Comparison of ENCODE assay signal across 1 cellular context in genomic region chr4:174047363-174047762, GRCh38.
A peak's percentile ranks its signal among the peaks of the same experiment; 100 is the strongest.
TF ChIP-seq lines count a peak whose summit lies in the region.

No MANE protein-coding gene starts in this region.

TF ChIP-seq in K562, 482 proteins besides CTCF, POLR2A, EP300 and RAD21 (continued from another document and continues in another):
- TF ChIP-seq, protein P1, sequence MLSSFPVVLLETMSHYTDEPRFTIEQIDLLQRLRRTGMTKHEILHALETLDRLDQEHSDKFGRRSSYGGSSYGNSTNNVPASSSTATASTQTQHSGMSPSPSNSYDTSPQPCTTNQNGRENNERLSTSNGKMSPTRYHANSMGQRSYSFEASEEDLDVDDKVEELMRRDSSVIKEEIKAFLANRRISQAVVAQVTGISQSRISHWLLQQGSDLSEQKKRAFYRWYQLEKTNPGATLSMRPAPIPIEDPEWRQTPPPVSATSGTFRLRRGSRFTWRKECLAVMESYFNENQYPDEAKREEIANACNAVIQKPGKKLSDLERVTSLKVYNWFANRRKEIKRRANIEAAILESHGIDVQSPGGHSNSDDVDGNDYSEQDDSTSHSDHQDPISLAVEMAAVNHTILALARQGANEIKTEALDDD (IDR thresholded peaks at IDR 0.05), result no peak
- TF ChIP-seq ETS1 (conservative IDR thresholded peaks at IDR 0.05; ENCODE audit: control insufficient read depth, low read depth, low read length) (no peak), ZNF140 (CRISPR knock-in tag; IDR thresholded peaks at IDR 0.05) (no peak), SP2 (IDR thresholded peaks at IDR 0.05; ENCODE audit: extremely low read depth, low read depth, low read length, poor library complexity, severe bottlenecking) (no peak), CBFA2T2 (conservative IDR thresholded peaks at IDR 0.05) (peak; percentile 52), HDAC6 (IDR thresholded peaks at IDR 0.05; ENCODE audit: low read depth, low read length) (no peak), ZNF75A (CRISPR knock-in tag; IDR thresholded peaks at IDR 0.05) (no peak), HOXB6 (CRISPR knock-in tag; IDR thresholded peaks at IDR 0.05; ENCODE audit: borderline replicate concordance) (no peak), CREBBP (IDR thresholded peaks at IDR 0.05; ENCODE audit: low read depth, low read length) (no peak), WHSC1 (IDR thresholded peaks at IDR 0.05; ENCODE audit: low read length) (no peak), CTCFL (IDR thresholded peaks at IDR 0.05; ENCODE audit: borderline replicate concordance, insufficient read depth, low read depth, low read length, poor library complexity, severe bottlenecking) (no peak), CXXC5 (CRISPR knock-in tag; IDR thresholded peaks at IDR 0.05) (no peak), ZNF77 (CRISPR knock-in tag; IDR thresholded peaks at IDR 0.05) (no peak), FOXM1 (IDR thresholded peaks at IDR 0.05; ENCODE audit: low read depth) (0 out of 2 replicates have a peak, but pooled peaks have one; percentile 19), FOXM1 (CRISPR knock-in tag; IDR thresholded peaks at IDR 0.05; ENCODE audit: low read depth) (no peak), ZNF282 (CRISPR knock-in tag; IDR thresholded peaks at IDR 0.05) (no peak), ZFP30 (CRISPR knock-in tag; IDR thresholded peaks at IDR 0.05; ENCODE audit: borderline replicate concordance) (no peak), KDM1A (IDR thresholded peaks at IDR 0.05) (peak in 1 of 2 experiments; percentile 67; a peak in 2 of 4 replicates), SRSF7 (optimal IDR thresholded peaks at IDR 0.05; ENCODE audit: low read depth, low read length) (no peak), POLR2AphosphoS5 (IDR thresholded peaks at IDR 0.05; ENCODE audit: control insufficient read depth, insufficient read depth, low read depth, low read length) (no peak), TAF15 (IDR thresholded peaks at IDR 0.05; ENCODE audit: low read depth, low read length) (no peak), ESRRA (IDR thresholded peaks at IDR 0.05; ENCODE audit: borderline replicate concordance, low read depth) (peak; percentile 27; the same call in 1 of the 2 replicates), HNRNPL (IDR thresholded peaks at IDR 0.05; ENCODE audit: low read depth, low read length) (no peak), RERE (CRISPR knock-in tag; IDR thresholded peaks at IDR 0.05; ENCODE audit: borderline replicate concordance) (no peak), NCOA1 (IDR thresholded peaks at IDR 0.05; ENCODE audit: low read depth) (peak; percentile 56; the same call in 1 of the 2 replicates), ZNF785 (CRISPR knock-in tag; IDR thresholded peaks at IDR 0.05) (no peak), ATF7 (IDR thresholded peaks at IDR 0.05) (peak; percentile 50; the same call in 1 of the 2 replicates), BHLHE40 (IDR thresholded peaks at IDR 0.05; ENCODE audit: low read length) (peak; percentile 52; the same call in 1 of the 2 replicates), ZNF311 (CRISPR knock-in tag; IDR thresholded peaks at IDR 0.05) (no peak), ZNF121 (CRISPR knock-in tag; conservative IDR thresholded peaks at IDR 0.05) (no peak), TSHZ1 (CRISPR knock-in tag; IDR thresholded peaks at IDR 0.05) (no peak), SOX6 (IDR thresholded peaks at IDR 0.05) (peak; percentile 29; the same call in 1 of the 2 replicates), SPI1 (IDR thresholded peaks at IDR 0.05; ENCODE audit: borderline replicate concordance, low read depth, low read length) (no peak), RFX7 (CRISPR knock-in tag; IDR thresholded peaks at IDR 0.05) (no peak), ELK1 (CRISPR knock-in tag; IDR thresholded peaks at IDR 0.05) (no peak), NCOR1 (IDR thresholded peaks at IDR 0.05) (peak; percentile 74), SNIP1 (IDR thresholded peaks at IDR 0.05; ENCODE audit: low read depth) (no peak), JUN (IDR thresholded peaks at IDR 0.05; ENCODE audit: borderline replicate concordance, low read depth, low read length) (no peak), JUN (CRISPR knock-in tag; IDR thresholded peaks at IDR 0.05; ENCODE audit: borderline replicate concordance) (no peak), LEF1 (IDR thresholded peaks at IDR 0.05) (no peak), GABPB2 (CRISPR knock-in tag; conservative IDR thresholded peaks at IDR 0.05) (no peak), PKNOX1 (IDR thresholded peaks at IDR 0.05) (no peak), TAL1 (IDR thresholded peaks at IDR 0.05) (peak; percentile 71), FIP1L1 (IDR thresholded peaks at IDR 0.05; ENCODE audit: low read depth, low read length, poor library complexity, severe bottlenecking) (no peak), RAD51 (IDR thresholded peaks at IDR 0.05; ENCODE audit: borderline replicate concordance, low read depth) (no peak)
- TF ChIP-seq, protein P2, sequence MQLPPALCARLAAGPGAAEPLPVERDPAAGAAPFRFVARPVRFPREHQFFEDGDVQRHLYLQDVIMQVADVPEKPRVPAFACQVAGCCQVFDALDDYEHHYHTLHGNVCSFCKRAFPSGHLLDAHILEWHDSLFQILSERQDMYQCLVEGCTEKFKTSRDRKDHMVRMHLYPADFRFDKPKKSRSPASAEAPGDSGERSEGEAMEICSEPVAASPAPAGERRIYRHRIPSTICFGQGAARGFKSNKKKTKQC (CRISPR knock-in tag; IDR thresholded peaks at IDR 0.05), result no peak
- TF ChIP-seq, protein P3, sequence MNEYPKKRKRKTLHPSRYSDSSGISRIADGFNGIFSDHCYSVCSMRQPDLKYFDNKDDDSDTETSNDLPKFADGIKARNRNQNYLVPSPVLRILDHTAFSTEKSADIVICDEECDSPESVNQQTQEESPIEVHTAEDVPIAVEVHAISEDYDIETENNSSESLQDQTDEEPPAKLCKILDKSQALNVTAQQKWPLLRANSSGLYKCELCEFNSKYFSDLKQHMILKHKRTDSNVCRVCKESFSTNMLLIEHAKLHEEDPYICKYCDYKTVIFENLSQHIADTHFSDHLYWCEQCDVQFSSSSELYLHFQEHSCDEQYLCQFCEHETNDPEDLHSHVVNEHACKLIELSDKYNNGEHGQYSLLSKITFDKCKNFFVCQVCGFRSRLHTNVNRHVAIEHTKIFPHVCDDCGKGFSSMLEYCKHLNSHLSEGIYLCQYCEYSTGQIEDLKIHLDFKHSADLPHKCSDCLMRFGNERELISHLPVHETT (CRISPR knock-in tag; conservative IDR thresholded peaks at IDR 0.05 in 1 of 2, IDR thresholded peaks at IDR 0.05 in 1 of 2), result no peak
- TF ChIP-seq, protein P4, sequence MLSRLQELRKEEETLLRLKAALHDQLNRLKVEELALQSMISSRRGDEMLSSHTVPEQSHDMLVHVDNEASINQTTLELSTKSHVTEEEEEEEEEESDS (CRISPR knock-in tag; IDR thresholded peaks at IDR 0.05), result no peak
